In the genomic region with DNA sequence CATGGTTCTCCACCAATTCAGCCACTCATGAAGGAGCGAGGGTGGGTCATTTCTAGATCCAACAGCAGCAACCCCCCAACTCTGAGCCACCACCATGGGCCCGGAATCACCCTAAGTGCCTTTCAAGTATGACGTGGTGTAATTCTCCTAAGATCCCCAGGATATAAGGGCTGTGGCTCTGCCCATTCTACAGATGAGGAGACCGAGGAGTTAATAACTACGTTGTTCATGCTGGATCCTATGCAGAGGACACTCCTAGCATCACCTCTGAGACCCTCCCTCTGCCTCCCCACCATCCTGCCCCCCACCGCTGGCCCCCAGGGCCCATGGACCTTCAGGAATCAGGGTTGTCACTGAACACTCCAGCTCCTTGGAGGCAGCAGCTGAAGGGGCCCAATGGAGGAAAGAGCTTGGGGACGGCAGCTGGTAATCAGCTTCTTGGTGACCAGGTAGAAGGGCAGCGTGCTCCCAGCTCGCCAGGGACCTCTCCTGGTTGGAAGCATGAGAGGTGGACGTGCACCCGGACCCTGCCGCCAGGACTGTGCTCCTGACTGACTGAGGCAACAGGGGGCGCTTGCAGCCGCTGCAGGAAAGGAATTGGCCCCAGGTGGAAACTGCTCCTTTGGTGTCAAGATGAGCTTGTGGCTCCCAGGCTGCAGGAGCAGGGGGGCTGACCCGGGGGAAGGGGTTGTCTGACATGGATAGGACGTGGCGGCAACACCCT, we compare ENCODE assay signal across 2 cellular contexts.
TF ChIP-seq lines count a peak whose summit lies in the region.

No MANE protein-coding gene starts in this region.

TF ChIP-seq in HCT116, 20 proteins besides CTCF, POLR2A, EP300 and RAD21:
- TF ChIP-seq FOSL1 (IDR thresholded peaks at IDR 0.05; ENCODE audit: low read depth) (no peak), JUND (IDR thresholded peaks at IDR 0.05) (no peak), EZH2 (IDR thresholded peaks at IDR 0.05) (no peak), POLR2AphosphoS5 (IDR thresholded peaks at IDR 0.05; ENCODE audit: low read depth, low read length) (no peak), SRF (IDR thresholded peaks at IDR 0.05; ENCODE audit: low read depth) (no peak), ZNF274 (IDR thresholded peaks at IDR 0.05; ENCODE audit: low read depth, low read length) (no peak), EZH2phosphoT487 (IDR thresholded peaks at IDR 0.05; ENCODE audit: borderline replicate concordance) (no peak), REST (IDR thresholded peaks at IDR 0.05; ENCODE audit: low read depth) (no peak), EGR1 (IDR thresholded peaks at IDR 0.05; ENCODE audit: low read depth) (no peak), ELF1 (IDR thresholded peaks at IDR 0.05; ENCODE audit: borderline replicate concordance, low read depth) (no peak), SP1 (IDR thresholded peaks at IDR 0.05; ENCODE audit: low read depth) (no peak), TCF7L2 (IDR thresholded peaks at IDR 0.05; ENCODE audit: borderline replicate concordance, extremely low read depth, insufficient read depth, insufficient read length) (no peak)
- TF ChIP-seq, protein P1, sequence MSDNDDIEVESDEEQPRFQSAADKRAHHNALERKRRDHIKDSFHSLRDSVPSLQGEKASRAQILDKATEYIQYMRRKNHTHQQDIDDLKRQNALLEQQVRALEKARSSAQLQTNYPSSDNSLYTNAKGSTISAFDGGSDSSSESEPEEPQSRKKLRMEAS (IDR thresholded peaks at IDR 0.05) = no peak
TF ChIP-seq in HCT116: peak in this region for 0.

TF ChIP-seq in K562, 482 proteins besides CTCF, POLR2A, EP300 and RAD21:
- no peak for TF ChIP-seq ZNF24 (IDR thresholded peaks at IDR 0.05)
- TF ChIP-seq SP2 (IDR thresholded peaks at IDR 0.05; ENCODE audit: extremely low read depth, low read depth, low read length, poor library complexity, severe bottlenecking) = no peak
- TF ChIP-seq, protein P2, sequence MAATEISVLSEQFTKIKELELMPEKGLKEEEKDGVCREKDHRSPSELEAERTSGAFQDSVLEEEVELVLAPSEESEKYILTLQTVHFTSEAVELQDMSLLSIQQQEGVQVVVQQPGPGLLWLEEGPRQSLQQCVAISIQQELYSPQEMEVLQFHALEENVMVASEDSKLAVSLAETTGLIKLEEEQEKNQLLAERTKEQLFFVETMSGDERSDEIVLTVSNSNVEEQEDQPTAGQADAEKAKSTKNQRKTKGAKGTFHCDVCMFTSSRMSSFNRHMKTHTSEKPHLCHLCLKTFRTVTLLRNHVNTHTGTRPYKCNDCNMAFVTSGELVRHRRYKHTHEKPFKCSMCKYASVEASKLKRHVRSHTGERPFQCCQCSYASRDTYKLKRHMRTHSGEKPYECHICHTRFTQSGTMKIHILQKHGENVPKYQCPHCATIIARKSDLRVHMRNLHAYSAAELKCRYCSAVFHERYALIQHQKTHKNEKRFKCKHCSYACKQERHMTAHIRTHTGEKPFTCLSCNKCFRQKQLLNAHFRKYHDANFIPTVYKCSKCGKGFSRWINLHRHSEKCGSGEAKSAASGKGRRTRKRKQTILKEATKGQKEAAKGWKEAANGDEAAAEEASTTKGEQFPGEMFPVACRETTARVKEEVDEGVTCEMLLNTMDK (IDR thresholded peaks at IDR 0.05; ENCODE audit: borderline replicate concordance, insufficient read depth, low read depth, low read length, poor library complexity, severe bottlenecking) = peak; percentile 42
- TF ChIP-seq ZNF277 (CRISPR knock-in tag; IDR thresholded peaks at IDR 0.05; ENCODE audit: borderline replicate concordance) = no peak
